8 cellular contexts compared by ENCODE assay signal in genomic region chr12:6450091-6450868, GRCh38. TPM values are rescaled to one million over a fixed set of nuclear protein-coding genes. Genes with fewer than 3 reads are reported as not detected.
DNase-seq lines count a peak whose midpoint lies in the region; ATAC-seq lines count a peak whose summit lies in the region.

No MANE protein-coding gene starts in this region.

- peak overlapping the region; percentile 93 for H3K9ac ChIP-seq in GM23248
- H3K9ac ChIP-seq in skeletal muscle tissue (ENCODE audit: low read depth in 1 of 3, low read length in 3 of 3), result peak overlapping the region; percentile 94 to 99 (median 94)

- peak overlapping the region; percentile 96 for H3K4me2 ChIP-seq in GM23248 (ENCODE audit: unreplicated experiment)

- H3K9me3 Mint-ChIP-seq in activated CD4-positive, alpha-beta memory T cell treated with anti-CD3 and anti-CD28 coated beads for 36 hours, result no peaks in the 10 kb centered on the region

- H3K4me1 ChIP-seq in GM23248 (ENCODE audit: insufficient read depth) (peaks cover 13% of the 10 kb centered on the region), skeletal muscle tissue (ENCODE audit: control insufficient read depth in 3 of 3, insufficient read depth in 3 of 3, low read length in 3 of 3) (peaks cover 26 to 37% (median 29%) of the 10 kb centered on the region in 3 donors)

- H3K27me3 Mint-ChIP-seq in activated CD4-positive, alpha-beta memory T cell treated with anti-CD3 and anti-CD28 coated beads for 36 hours, result no peaks in the 10 kb centered on the region

- CTCF ChIA-PET in activated CD4-positive, alpha-beta memory T cell treated with anti-CD3 and anti-CD28 coated beads for 36 hours (lab: Charles Lee), result interaction anchor here (2.6 to 5.9 kb wide), 3 partner anchors 15 to 25 kb away, joined by 12 to 50 read pairs (median 21); partner anchors contain the start of gene VAMP1

- H3K79me2 ChIP-seq in GM23248 (ENCODE audit: insufficient read depth), result peaks cover 17% of the 10 kb centered on the region

- ATAC-seq in HG02678 (IDR thresholded peaks at IDR 0.05; ENCODE audit: unreplicated experiment) (no peak), GM19351 (IDR thresholded peaks at IDR 0.05; ENCODE audit: unreplicated experiment) (no peak), left lobe of liver (no peak)

- WGBS in GM23248 (ENCODE audit: low coverage in 1 of 2, low lambda C conversion rate in 2 of 2, missing lambda C conversion rate in 2 of 2), 2 experiments, result 51 to 54% methylated on average over 15 to 16 of the region's 16 CpGs

- peak overlapping the region; percentile 99 for H3K4me3 Mint-ChIP-seq in activated CD4-positive, alpha-beta memory T cell treated with anti-CD3 and anti-CD28 coated beads for 36 hours

- H3K4me3 ChIP-seq in GM23248, result peak overlapping the region; percentile 89
- peak overlapping the region; percentile 90 to 99 (median 97) for H3K4me3 ChIP-seq in skeletal muscle tissue (ENCODE audit: low read length in 3 of 3)

- H4K20me1 ChIP-seq in GM23248 (ENCODE audit: insufficient read depth), result no peaks in the 10 kb centered on the region

- H3K9me3 ChIP-seq in GM23248 (ENCODE audit: low read depth) (no peaks in the 10 kb centered on the region), skeletal muscle tissue (ENCODE audit: control insufficient read depth in 3 of 3, low read length in 3 of 3) (no peaks in the 10 kb centered on the region)

- H3K27me3 ChIP-seq in GM23248 (replicated peaks; ENCODE audit: insufficient read depth), result no peaks in the 10 kb centered on the region
- H3K27me3 ChIP-seq in skeletal muscle tissue (ENCODE audit: control insufficient read depth in 3 of 3, insufficient read depth in 3 of 3, low read length in 3 of 3), result no peaks in the 10 kb centered on the region

- H3K36me3 ChIP-seq in GM23248 (ENCODE audit: low read depth), result peaks cover 3% of the 10 kb centered on the region; the same call in 1 of the 2 replicates
- H3K36me3 ChIP-seq in skeletal muscle tissue (ENCODE audit: control insufficient read depth in 3 of 3, insufficient read depth in 3 of 3, low read length in 3 of 3), result peaks cover 24 to 36% (median 25%) of the 10 kb centered on the region in 3 donors

- in situ Hi-C loops in GM23248 (cut with MboI), result no loop called here

- peak overlapping the region; percentile 100 for H3K27ac Mint-ChIP-seq in activated CD4-positive, alpha-beta memory T cell treated with anti-CD3 and anti-CD28 coated beads for 36 hours

- H3K36me3 Mint-ChIP-seq in activated CD4-positive, alpha-beta memory T cell treated with anti-CD3 and anti-CD28 coated beads for 36 hours, result peaks cover 77% of the 10 kb centered on the region

- H3K27ac ChIP-seq in GM23248, result no peak overlapping the region
- peak overlapping the region; percentile 96 for H3K27ac ChIP-seq in skeletal muscle tissue (ENCODE audit: low read depth, low read length)

- H3K4me1 Mint-ChIP-seq in activated CD4-positive, alpha-beta memory T cell treated with anti-CD3 and anti-CD28 coated beads for 36 hours (ENCODE audit: low read depth), result peaks cover 68% of the 10 kb centered on the region

- intact Hi-C loops in activated CD4-positive, alpha-beta memory T cell treated with anti-CD3 and anti-CD28 coated beads for 36 hours (cut with micrococcal nuclease), result loop anchor here (10.0 kb wide), 1 partner anchor 335 kb away; the partner anchor contains the start of gene CD4

- H3K9me2 ChIP-seq in GM23248 (ENCODE audit: insufficient read depth), result no peaks in the 10 kb centered on the region

- H3F3A ChIP-seq in GM23248 (ENCODE audit: insufficient read depth), result 0 out of 2 replicates have a peak, but pooled peaks cover 5% of the 10 kb centered on the region

- DNase-seq in GM23248, result peak; percentile 34
- peak; percentile 10 for DNase-seq in activated CD4-positive, alpha-beta memory T cell treated with anti-CD3 and anti-CD28 coated beads for 36 hours
- DNase-seq in hepatic stellate cell (ENCODE audit: low spot score), result peak; percentile 25
- DNase-seq in NCI-H187 (lab: John Stamatoyannopoulos, UW), result no peak
- DNase-seq in left lobe of liver (ENCODE audit: low spot score), result no peak

- peak overlapping the region; percentile 81 for H2AFZ ChIP-seq in GM23248

- POLR2A ChIA-PET in activated CD4-positive, alpha-beta memory T cell treated with anti-CD3 and anti-CD28 coated beads for 36 hours (lab: Charles Lee), result interaction anchor here (0.9 to 4.7 kb wide), 8 partner anchors 7 to 84 kb away, joined by 3 to 93 read pairs (median 14); partner anchors contain the start of genes GAPDH and VAMP1

RNA-seq across cellular contexts. Expression of gene TAPBPL, which starts 1.6 kb away (rescaled TPM):
- total RNA-seq in GM23248 (2014; rRNA removed; shearing (Covaris generic)), result 7.8 and 8.1 TPM in 2 replicates
- 9.2 and 9.4 TPM in 2 replicates for polyA plus RNA-seq in GM23248 (2016; fragmentation: Nextera tagmentation; extraction: Ambion mirVana)
- 10 to 100 TPM; 33.4 to 35.0 TPM for total RNA-seq in activated CD4-positive, alpha-beta memory T cell treated with anti-CD3 and anti-CD28 coated beads for 36 hours
- total RNA-seq in skeletal muscle tissue, result 4.2 TPM
- 15.8 TPM for total RNA-seq in left lobe of liver

RNA-seq across cellular contexts. Expression of gene CD27, which starts 5.5 kb away (rescaled TPM):
- not detected in 2 replicates for total RNA-seq in GM23248 (2014; rRNA removed; shearing (Covaris generic))
- polyA plus RNA-seq in GM23248 (2016; fragmentation: Nextera tagmentation; extraction: Ambion mirVana), result 0.28 and 0.32 TPM in 2 replicates
- total RNA-seq in activated CD4-positive, alpha-beta memory T cell treated with anti-CD3 and anti-CD28 coated beads for 36 hours, result 10 to 100 TPM; 36.5 to 39.3 TPM
- total RNA-seq in skeletal muscle tissue, result not detected
- 0.58 TPM for total RNA-seq in left lobe of liver

RNA-seq across cellular contexts. Expression of gene VAMP1, which starts 20.2 kb away (rescaled TPM):
- 5.0 and 17.3 TPM in 2 replicates for total RNA-seq in GM23248 (2014; rRNA removed; shearing (Covaris generic))
- 7.8 and 9.8 TPM in 2 replicates for polyA plus RNA-seq in GM23248 (2016; fragmentation: Nextera tagmentation; extraction: Ambion mirVana)
- 10 to 100 TPM; 27.7 to 30.2 TPM for total RNA-seq in activated CD4-positive, alpha-beta memory T cell treated with anti-CD3 and anti-CD28 coated beads for 36 hours
- 2.6 TPM for total RNA-seq in skeletal muscle tissue
- 6.1 TPM for total RNA-seq in left lobe of liver

RNA-seq across cellular contexts. Expression of gene MRPL51, which starts 42.8 kb away (rescaled TPM):
- total RNA-seq in GM23248 (2014; rRNA removed; shearing (Covaris generic)), result 29.8 and 68.3 TPM in 2 replicates
- polyA plus RNA-seq in GM23248 (2016; fragmentation: Nextera tagmentation; extraction: Ambion mirVana), result 286 and 301 TPM in 2 replicates
- 100 to 1,000 TPM; 289 to 312 TPM for total RNA-seq in activated CD4-positive, alpha-beta memory T cell treated with anti-CD3 and anti-CD28 coated beads for 36 hours
- total RNA-seq in skeletal muscle tissue (141 TPM), left lobe of liver (84.1 TPM)

RNA-seq across cellular contexts. Expression of gene NCAPD2, which starts 43.6 kb away (rescaled TPM):
- total RNA-seq in GM23248 (2014; rRNA removed; shearing (Covaris generic)), result 26.3 and 46.8 TPM in 2 replicates
- polyA plus RNA-seq in GM23248 (2016; fragmentation: Nextera tagmentation; extraction: Ambion mirVana), result 15.5 and 17.6 TPM in 2 replicates
- 100 to 1,000 TPM; 192 to 196 TPM for total RNA-seq in activated CD4-positive, alpha-beta memory T cell treated with anti-CD3 and anti-CD28 coated beads for 36 hours
- total RNA-seq in skeletal muscle tissue (23.0 TPM), left lobe of liver (9.0 TPM)

Comparison
In these comparisons a context has a peak if more than half of its experiments do, and no peak if none do; other contexts are left out.
1. DNase-seq: peak in GM23248 (single experiment), activated CD4-positive, alpha-beta memory T cell treated with anti-CD3 and anti-CD28 coated beads for 36 hours (single experiment) and hepatic stellate cell (single experiment); none in NCI-H187 (0 of 2) and left lobe of liver (single experiment).
2. RNA of gene CD27, which starts 5.5 kb away (total RNA-seq): 36.5 to 39.3 TPM in activated CD4-positive, alpha-beta memory T cell treated with anti-CD3 and anti-CD28 coated beads for 36 hours; 0.58 TPM in left lobe of liver (single experiment), not detected in GM23248 and not detected in skeletal muscle tissue (single experiment); every median in the first group is over 10 times any median in the second.